Comparison of ENCODE assay signal across 29 cellular contexts in genomic region chr7:143878884-143879283, GRCh38. TPM values are rescaled to one million over a fixed set of nuclear protein-coding genes. Genes with fewer than 3 reads are reported as not detected.
A peak's percentile ranks its signal among the peaks of the same experiment; 100 is the strongest.
DNase-seq lines count a peak whose midpoint lies in the region; ATAC-seq and TF ChIP-seq lines count a peak whose summit lies in the region.
"Had no signal": no experiment of that assay in that cellular context is flagged by ENCODE, and none has a peak within 500 bp of the region (broad histone marks: within the 10 kb centered on the region; RNA-seq: fewer than 3 reads in every experiment).

No MANE protein-coding gene starts in this region.

- no peaks in the 10 kb centered on the region; the same call in 2 of the 3 replicates for H3K9me3 Mint-ChIP-seq in GM23338
- H3K9me3 Mint-ChIP-seq in brain: peaks cover 0 to 3% (median 2%) of the 10 kb centered on the region in 5 experiments
- no peaks in the 10 kb centered on the region for H3K9me3 Mint-ChIP-seq in neural crest cell
- H3K9me3 Mint-ChIP-seq: CD4-positive, alpha-beta memory T cell had no signal

- no peak overlapping the region for H3K4me2 ChIP-seq in GM23338
- H3K4me2 ChIP-seq: PC-9 had no signal

- H3K4me3 Mint-ChIP-seq in GM23338: no peak overlapping the region
- peak overlapping the region in 4 of 5 experiments; percentile 1 to 94 (median 6) for H3K4me3 Mint-ChIP-seq in brain
- H3K4me3 Mint-ChIP-seq in neural crest cell: no peak overlapping the region
- H3K4me3 Mint-ChIP-seq: CD4-positive, alpha-beta memory T cell had no signal

- no peak overlapping the region for H3K27ac ChIP-seq in GM23338 (ENCODE audit: low read depth)
- H3K27ac ChIP-seq: PC-9, SJSA1 had no signal

- H3K27me3 ChIP-seq in GM23338 (ENCODE audit: insufficient read depth): peaks cover 10% of the 10 kb centered on the region
- H3K27me3 ChIP-seq: SJSA1 had no signal

- DNase-seq in GM23338 (ENCODE audit: low spot score) (no peak), NCI-H82 treated with DMSO at 0.1 percent for 48 hours (lab: John Stamatoyannopoulos, UW; ENCODE audit: unreplicated experiment) (peak; percentile 42), neural crest cell (ENCODE audit: low read depth, low spot score) (no peak), H4 (ENCODE audit: low spot score) (no peak)
- DNase-seq: AML-193; C1 segment of cervical spinal cord; COR-L47; Karpas-422; NCI-H1092; NCI-H1417 treated with DMSO at 0.1 percent for 48 hours; NCI-H1694 treated with DMSO at 0.1 percent for 48 hours; NCI-H2081; NCI-H2171; NCI-H226; NCI-H510A; NCI-H69; NK-92 treated with Interleukin-12 subunit alpha and Interleukin-12 subunit beta, amount 100 ng/mL, for 24 hours; PC-9; Right ventricle myocardium superior had no signal

- TF ChIP-seq CTCF in GM23338 (conservative IDR thresholded peaks at IDR 0.05; ENCODE audit: low read depth in 2 of 2) (peak; percentile 13 to 20; a peak in 2 of 4 replicates), brain (conservative IDR thresholded peaks at IDR 0.05) (no peak), neural crest cell (conservative IDR thresholded peaks at IDR 0.05) (peak; percentile 14)

- no peaks in the 10 kb centered on the region for H3K36me3 Mint-ChIP-seq in GM23338 (ENCODE audit: low read depth)
- peaks cover 68% of the 10 kb centered on the region for H3K36me3 Mint-ChIP-seq in brain
- H3K36me3 Mint-ChIP-seq in neural crest cell (ENCODE audit: low read depth): peaks cover 24% of the 10 kb centered on the region

- H3K4me3 ChIP-seq in GM23338: no peak overlapping the region
- H3K4me3 ChIP-seq: PC-9, SJSA1 had no signal

- H3K27me3 Mint-ChIP-seq in GM23338 (ENCODE audit: insufficient read depth, low read depth, poor library complexity): peaks cover 6% of the 10 kb centered on the region
- H3K27me3 Mint-ChIP-seq in brain: peaks cover 11% of the 10 kb centered on the region
- H3K27me3 Mint-ChIP-seq in neural crest cell (ENCODE audit: low read depth): no peaks in the 10 kb centered on the region

- no peak overlapping the region; the same call in 1 of the 2 replicates for H3K27ac Mint-ChIP-seq in GM23338
- H3K27ac Mint-ChIP-seq in brain: peak overlapping the region in 3 of 5 experiments; percentile 3 to 30 (median 25)
- H3K27ac Mint-ChIP-seq in neural crest cell (ENCODE audit: unreplicated experiment): no peak overlapping the region

- no peaks in the 10 kb centered on the region; the same call in 1 of the 2 replicates for H4K20me1 ChIP-seq in GM23338 (replicated peaks; ENCODE audit: insufficient read depth)

- ATAC-seq in GM23338 (no peak), esophagus mucosa (no peak), HG03565 (IDR thresholded peaks at IDR 0.05; ENCODE audit: unreplicated experiment) (no peak), GM21367 (IDR thresholded peaks at IDR 0.05; ENCODE audit: unreplicated experiment) (no peak)

- H3K36me3 ChIP-seq in GM23338 (ENCODE audit: insufficient read depth): no peaks in the 10 kb centered on the region

- H2AFZ ChIP-seq in GM23338: no peak overlapping the region
- H2AFZ ChIP-seq: PC-9 had no signal

- peaks cover 10% of the 10 kb centered on the region; the same call in 1 of the 2 replicates for H3K4me1 ChIP-seq in GM23338 (ENCODE audit: insufficient read depth)
- H3K4me1 ChIP-seq: SJSA1 had no signal

- H3K9me2 ChIP-seq in GM23338 (ENCODE audit: insufficient read depth): peaks cover 6% of the 10 kb centered on the region; the same call in 1 of the 2 replicates

- H3K79me2 ChIP-seq in GM23338 (replicated peaks; ENCODE audit: insufficient read depth): no peaks in the 10 kb centered on the region

- no peaks in the 10 kb centered on the region; the same call in 1 of the 2 replicates for H3F3A ChIP-seq in GM23338 (replicated peaks; ENCODE audit: low read depth)

- H3K4me1 Mint-ChIP-seq in GM23338 (peaks cover 12% of the 10 kb centered on the region), brain (peaks cover 84% of the 10 kb centered on the region), neural crest cell (peaks cover 50% of the 10 kb centered on the region)

TF ChIP-seq in GM23338, 12 proteins besides CTCF, POLR2A, EP300 and RAD21 (continues in another document):
- no peak for TF ChIP-seq REST (IDR thresholded peaks at IDR 0.05; ENCODE audit: unreplicated experiment)

RNA-seq across cellular contexts. Expression of gene TCAF1, which starts 23.1 kb away (rescaled TPM):
- 27.2 and 31.3 TPM in 2 replicates for total RNA-seq in GM23338 (2014; rRNA removed; shearing (Covaris generic))
- polyA plus RNA-seq in GM23338 (2016; fragmentation: Nextera tagmentation; extraction: Ambion mirVana): 13.5 and 15.5 TPM in 2 replicates
- 79.9 TPM for polyA plus RNA-seq in brain (ENCODE audit: insufficient read depth, low read depth, low replicate concordance)
- 105 and 107 TPM in 2 replicates for total RNA-seq in neural crest cell
- 12.6 TPM for total RNA-seq in esophagus mucosa
- total RNA-seq in H4 (2014; rRNA removed; shearing (Covaris generic)): 37.6 and 58.3 TPM in 2 replicates

RNA-seq across cellular contexts. Expression of gene OR2F2, which starts 56.1 kb away (rescaled TPM):
- total RNA-seq in GM23338 (2014; rRNA removed; shearing (Covaris generic)): not detected in 2 replicates
- polyA plus RNA-seq in GM23338 (2016; fragmentation: Nextera tagmentation; extraction: Ambion mirVana) (not detected in 2 replicates), brain (ENCODE audit: insufficient read depth, low read depth, low replicate concordance) (not detected)
- total RNA-seq in neural crest cell (not detected in 2 replicates), esophagus mucosa (not detected)
- total RNA-seq in H4 (2014; rRNA removed; shearing (Covaris generic)): not detected in 2 replicates
- total RNA-seq: CD4-positive, alpha-beta memory T cell; H1; HT-29; PC-9; Right ventricle myocardium superior; RPMI7951; T-helper 1 cell treated with Interleukin-12 subunit alpha and Interleukin-12 subunit beta and Interleukin-4 antibody, amounts not matched to agents 30 ng/mL and 1 ng/mL, for 36 hours had no signal
- polyA plus RNA-seq: CD4-positive, alpha-beta memory T cell; H1 had no signal

Comparison
In these comparisons a context has a peak if more than half of its experiments do, and no peak if none do; other contexts are left out.
1. H3K27ac Mint-ChIP-seq: peak in brain (3 of 5); none in GM23338 (single experiment) and neural crest cell (single experiment).
2. H3K4me3 Mint-ChIP-seq: peak in brain (4 of 5); none in GM23338 (single experiment) and neural crest cell (single experiment).
3. CTCF ChIP-seq: peak in GM23338 (2 of 2) and neural crest cell (single experiment); none in brain (0 of 2).